Comparison of ENCODE assay signal across 17 cellular contexts in the genomic region with DNA sequence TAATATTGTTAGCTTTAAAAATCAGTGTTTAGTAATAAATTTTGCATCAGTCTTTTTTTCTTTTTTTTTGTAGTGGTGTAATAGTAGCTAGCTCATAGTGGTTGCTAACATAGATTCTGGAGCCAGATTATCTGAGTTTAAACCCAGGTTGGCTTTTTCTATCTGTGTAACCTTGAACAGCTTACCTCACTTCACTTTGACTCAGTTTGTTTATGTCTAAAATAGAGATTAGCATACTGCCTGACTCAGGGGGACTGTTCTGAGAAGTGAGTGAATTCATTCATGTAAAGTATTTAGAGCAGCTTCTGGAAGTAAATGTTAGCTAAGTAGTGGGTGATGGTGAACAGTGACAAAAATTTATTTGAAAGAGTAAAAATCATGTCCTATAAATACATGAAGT. TPM values are rescaled to one million over a fixed set of nuclear protein-coding genes. Genes with fewer than 3 reads are reported as not detected.
DNase-seq lines count a peak whose midpoint lies in the region; ATAC-seq and TF ChIP-seq lines count a peak whose summit lies in the region.
"Had no signal": no experiment of that assay in that cellular context is flagged by ENCODE, and none has a peak within 500 bp of the region (broad histone marks: within the 10 kb centered on the region; RNA-seq: fewer than 3 reads in every experiment).

No MANE protein-coding gene starts in this region.

- BruUV-seq in Calu3 (replicated peaks; lab: Mats Ljungman, UMichigan): no TSS peak

- no peaks in the 10 kb centered on the region for H3K27me3 ChIP-seq in left ventricle myocardium inferior (ENCODE audit: low read depth)
- H3K27me3 ChIP-seq: heart right ventricle, tibial nerve had no signal

- no peak for ATAC-seq in Right ventricle myocardium inferior
- ATAC-seq: SK-N-SH treated with all-trans-retinoic acid at 6 μM for 48 hours had no signal

- no peak overlapping the region for H3K4me3 ChIP-seq in left ventricle myocardium inferior
- H3K4me3 ChIP-seq in cardiac fibroblast (replicated peaks in 1 of 2; ENCODE audit: low read depth in 2 of 2, low read length in 2 of 2): no peak overlapping the region
- no peak overlapping the region for H3K4me3 ChIP-seq in lower leg skin (ENCODE audit: low read depth, poor library complexity, severe bottlenecking)
- H3K4me3 ChIP-seq: tibial nerve had no signal

- DNase-seq in left ventricle myocardium inferior (no peak), Right ventricle myocardium inferior (ENCODE audit: missing footprints) (no peak), cardiac fibroblast (ENCODE audit: low read depth in 2 of 2) (peak; percentile 13 to 49), non-pigmented ciliary epithelial cell (ENCODE audit: low read depth) (peak; percentile 65), DMS53 (lab: John Stamatoyannopoulos, UW) (no peak), Calu3 (no peak), NK-92 (lab: John Stamatoyannopoulos, UW; ENCODE audit: unreplicated experiment) (no peak), lower leg skin (ENCODE audit: low spot score in 2 of 2) (no peak)
- DNase-seq: activated CD4-positive, alpha-beta memory T cell treated with anti-CD3 and anti-CD28 coated beads, Interleukin-2, amount 10 ng/mL, durations not matched to agents 7 days and 5 days; COR-L47; GF-D8; heart right ventricle; kidney glomerular epithelial cell; NCI-H1694 had no signal

- intact Hi-C loops in left ventricle myocardium inferior (cut with micrococcal nuclease) (no loop called here), Right ventricle myocardium inferior (cut with DNase I) (no loop called here), Calu3 (cut with micrococcal nuclease; ENCODE audit: unreplicated experiment) (no loop called here), lower leg skin (cut with DNase I; ENCODE audit: low total_unique reads) (no loop called here)

- peak overlapping the region; percentile 55 for H3K27ac ChIP-seq in left ventricle myocardium inferior (replicated peaks)
- H3K27ac ChIP-seq: tibial nerve had no signal

- H3K27ac Mint-ChIP-seq in Calu3 (ENCODE audit: unreplicated experiment): no peak overlapping the region
- H3K27ac Mint-ChIP-seq: activated CD4-positive, alpha-beta memory T cell treated with anti-CD3 and anti-CD28 coated beads, Interleukin-2, amount 10 ng/mL, durations not matched to agents 7 days and 5 days; progenitor cell of endocrine pancreas had no signal

- H3K4me1 Mint-ChIP-seq in Calu3 (ENCODE audit: low read depth, unreplicated experiment): no peaks in the 10 kb centered on the region

- TF ChIP-seq POLR2A in lower leg skin (IDR thresholded peaks at IDR 0.05): no peak

- no peaks in the 10 kb centered on the region for H3K9me3 ChIP-seq in left ventricle myocardium inferior (replicated peaks)
- H3K9me3 ChIP-seq: heart right ventricle, tibial nerve had no signal

- no peaks in the 10 kb centered on the region for H3K36me3 Mint-ChIP-seq in Calu3 (ENCODE audit: insufficient read depth, unreplicated experiment)

- no peak for TF ChIP-seq CTCF in left ventricle myocardium inferior (IDR thresholded peaks at IDR 0.05; ENCODE audit: borderline replicate concordance)
- TF ChIP-seq CTCF in cardiac fibroblast (IDR thresholded peaks at IDR 0.05; ENCODE audit: low read depth, low read length): no peak
- no peak for TF ChIP-seq CTCF in Calu3 (IDR thresholded peaks at IDR 0.05; ENCODE audit: unreplicated experiment)
- TF ChIP-seq CTCF in lower leg skin (IDR thresholded peaks at IDR 0.05): no peak

- no peak overlapping the region for H3K4me3 Mint-ChIP-seq in Calu3 (ENCODE audit: low read depth, unreplicated experiment)
- H3K4me3 Mint-ChIP-seq: activated CD4-positive, alpha-beta memory T cell treated with anti-CD3 and anti-CD28 coated beads, Interleukin-2, amount 10 ng/mL, durations not matched to agents 7 days and 5 days had no signal

- no peaks in the 10 kb centered on the region for H3K36me3 ChIP-seq in left ventricle myocardium inferior

- H3K4me1 ChIP-seq in left ventricle myocardium inferior: peaks cover 82% of the 10 kb centered on the region

- CTCF ChIA-PET in Calu3 (lab: Charles Lee): interaction anchor here (0.6 kb wide), 1 partner anchor 32 kb away, joined by 3 read pairs; no protein-coding TSS in a partner anchor

- H3K9me3 Mint-ChIP-seq in Calu3 (ENCODE audit: low read depth, unreplicated experiment): no peaks in the 10 kb centered on the region
- H3K9me3 Mint-ChIP-seq: activated CD4-positive, alpha-beta memory T cell treated with anti-CD3 and anti-CD28 coated beads, Interleukin-2, amount 10 ng/mL, durations not matched to agents 7 days and 5 days had no signal

- no peaks in the 10 kb centered on the region for H3K27me3 Mint-ChIP-seq in Calu3 (ENCODE audit: unreplicated experiment)
- H3K27me3 Mint-ChIP-seq: activated CD4-positive, alpha-beta memory T cell treated with anti-CD3 and anti-CD28 coated beads, Interleukin-2, amount 10 ng/mL, durations not matched to agents 7 days and 5 days; progenitor cell of endocrine pancreas had no signal

RNA-seq across cellular contexts. Expression of a gene that starts 32.9 kb away (rescaled TPM):
- 23.3 TPM for total RNA-seq in left ventricle myocardium inferior
- total RNA-seq in Right ventricle myocardium inferior: 23.7 TPM
- 6.6 and 7.3 TPM in 2 replicates for total RNA-seq in Calu3 (2022)
- 10 to 100 TPM; 45.3 to 61.1 (median 52.8) TPM for total RNA-seq in lower leg skin

Comparison
In these comparisons a context has a peak if more than half of its experiments do, and no peak if none do; other contexts are left out.
1. DNase-seq: peak in cardiac fibroblast (2 of 2) and non-pigmented ciliary epithelial cell (single experiment); none in left ventricle myocardium inferior (single experiment), Right ventricle myocardium inferior (single experiment), DMS53 (single experiment), Calu3 (single experiment), NK-92 (single experiment) and lower leg skin (0 of 2).